Comparison of ENCODE assay signal across 19 cellular contexts in the genomic region with DNA sequence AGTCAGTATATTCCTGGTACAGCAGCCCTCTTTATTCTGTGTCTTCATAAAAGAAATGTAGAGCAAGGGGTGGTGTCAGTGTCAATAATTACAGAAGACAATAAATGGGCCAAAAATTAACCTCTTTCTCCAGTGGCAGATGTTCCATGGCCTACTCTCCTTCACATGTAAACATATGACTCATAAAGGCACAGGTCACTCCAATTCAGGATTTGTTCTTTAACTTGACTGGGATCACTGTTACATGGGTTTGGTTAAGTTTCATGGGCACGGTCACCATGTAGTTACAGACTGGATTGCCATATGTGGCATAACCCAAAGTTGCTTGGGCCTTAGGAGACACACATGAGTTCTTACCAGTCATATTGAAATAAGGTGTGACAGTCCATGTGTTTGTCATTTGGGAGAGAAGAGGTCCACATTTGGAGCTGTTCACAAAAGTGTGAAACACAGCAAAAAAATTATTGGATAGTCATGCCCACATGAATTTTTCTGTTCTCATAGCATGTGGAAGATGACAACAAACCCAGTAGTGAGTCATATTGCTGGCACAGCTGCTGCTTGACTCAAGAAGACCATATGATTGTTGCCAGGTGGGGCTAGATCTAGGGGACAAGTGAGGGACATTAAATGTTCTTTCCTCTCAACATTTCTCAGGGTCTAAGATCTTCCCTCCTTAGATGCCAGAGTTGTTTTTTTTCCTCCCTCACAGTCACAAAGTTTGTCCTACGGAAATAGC.
DNase-seq lines count a peak whose midpoint lies in the region; ATAC-seq and TF ChIP-seq lines count a peak whose summit lies in the region.
"Had no signal": no experiment of that assay in that cellular context is flagged by ENCODE, and none has a peak within 500 bp of the region (broad histone marks: within the 10 kb centered on the region; RNA-seq: fewer than 3 reads in every experiment).

No MANE protein-coding gene starts in this region.

- H3K27me3 ChIP-seq in PC-3 (ENCODE audit: low read length) (no peaks in the 10 kb centered on the region), fibroblast of lung (ENCODE audit: control insufficient read depth, insufficient read depth, low read length) (no peaks in the 10 kb centered on the region)
- H3K27me3 ChIP-seq: hepatocyte, thyroid gland had no signal

- CTCF ChIA-PET in PC-3 (lab: Charles Lee) = no interaction called here

- no peaks in the 10 kb centered on the region for H3K79me2 ChIP-seq in PC-3 (ENCODE audit: low read length)
- no peaks in the 10 kb centered on the region for H3K79me2 ChIP-seq in fibroblast of lung (ENCODE audit: control insufficient read depth, insufficient read depth, low read length)
- H3K79me2 ChIP-seq: hepatocyte had no signal

- TF ChIP-seq CTCF in PC-3 (conservative IDR thresholded peaks at IDR 0.05; ENCODE audit: low read depth, low read length) (no peak), fibroblast of lung (conservative IDR thresholded peaks at IDR 0.05 in 1 of 2, IDR thresholded peaks at IDR 0.05 in 1 of 2; ENCODE audit: low read depth in 1 of 2, low read length in 2 of 2) (no peak)

- H3K27ac ChIP-seq in PC-3 (ENCODE audit: low read length) (peak overlapping the region; percentile 52), fibroblast of lung (ENCODE audit: insufficient read depth, low read length) (no peak overlapping the region)
- H3K27ac ChIP-seq: hepatocyte, thyroid gland had no signal

- no peak overlapping the region for H3K4me3 ChIP-seq in PC-3 (ENCODE audit: low read length)
- no peak overlapping the region for H3K4me3 ChIP-seq in fibroblast of lung (replicated peaks in 1 of 4; ENCODE audit: control extremely low read depth in 1 of 4, insufficient read depth in 1 of 4, low read depth in 3 of 4, low read length in 4 of 4)
- H3K4me3 ChIP-seq: hepatocyte, thyroid gland had no signal

- H3K9ac ChIP-seq in PC-3 (ENCODE audit: low read length) = no peak overlapping the region
- H3K9ac ChIP-seq in fibroblast of lung (ENCODE audit: insufficient read depth, low read length) = no peak overlapping the region

- ATAC-seq in PC-3 (peak; percentile 51), GM21717 (IDR thresholded peaks at IDR 0.05; ENCODE audit: unreplicated experiment) (no peak), HG02610 (IDR thresholded peaks at IDR 0.05; ENCODE audit: unreplicated experiment) (no peak)
- ATAC-seq: activated CD8-positive, alpha-beta memory T cell treated with anti-CD3 and anti-CD28 coated beads, Interleukin-2, amount 10 ng/mL, durations not matched to agents 7 days and 5 days; left cardiac atrium had no signal

- H3K4me2 ChIP-seq in PC-3 (ENCODE audit: low read length) (0 out of 2 replicates have a peak overlapping the region, but pooled peaks have one; percentile 0), fibroblast of lung (ENCODE audit: extremely low read depth, insufficient read depth, low read length) (no peak overlapping the region)
- H3K4me2 ChIP-seq: hepatocyte had no signal

- H3K36me3 ChIP-seq in PC-3 (ENCODE audit: low read depth, low read length) (no peaks in the 10 kb centered on the region), fibroblast of lung (ENCODE audit: control insufficient read depth, insufficient read depth, low read length) (no peaks in the 10 kb centered on the region)
- H3K36me3 ChIP-seq: thyroid gland had no signal

- DNase-seq in EL (peak; percentile 63), PC-3 (peak; percentile 48), fibroblast of lung (ENCODE audit: low read depth in 2 of 2) (peak; percentile 55 to 75), superior temporal gyrus (ENCODE audit: extremely low spot score) (peak; percentile 26), dermis blood vessel endothelial cell (no peak)
- DNase-seq: activated CD4-positive, CD25-positive, alpha-beta regulatory T cell; activated CD8-positive, alpha-beta memory T cell treated with anti-CD3 and anti-CD28 coated beads, Interleukin-2, amount 10 ng/mL, durations not matched to agents 7 days and 5 days; activated effector memory CD4-positive, alpha-beta T cell treated with anti-CD3 and anti-CD28 coated beads, Interleukin-2, amount 50 U/mL, for 16 hours; anterior cingulate cortex; CD4-positive, alpha-beta memory T cell; GOT3; left cardiac atrium; NCI-H345; SHP77 treated with DMSO at 0.1 percent for 48 hours; stimulated activated CD4-positive, alpha-beta T cell treated with anti-CD3 and anti-CD28 coated beads, Interleukin-4, amount 100 ng/mL, for 4 hours; thyroid gland had no signal

- H4K20me1 ChIP-seq in PC-3 (ENCODE audit: low read length) = no peaks in the 10 kb centered on the region
- no peaks in the 10 kb centered on the region for H4K20me1 ChIP-seq in fibroblast of lung (ENCODE audit: control insufficient read depth, extremely low read depth, insufficient read depth, low read length)

- POLR2A ChIA-PET in PC-3 (lab: Charles Lee; ENCODE audit: unreplicated experiment) = no interaction called here

- no peaks in the 10 kb centered on the region for H3F3A ChIP-seq in PC-3 (ENCODE audit: low read length, unreplicated experiment)

- intact Hi-C loops in PC-3 (cut with micrococcal nuclease) = no loop called here

- H3K9me2 ChIP-seq in PC-3 (replicated peaks; ENCODE audit: low read length) = no peaks in the 10 kb centered on the region

- H3K4me1 ChIP-seq in PC-3 (ENCODE audit: insufficient read depth, low read length) (peaks cover 28% of the 10 kb centered on the region), fibroblast of lung (ENCODE audit: control insufficient read depth, extremely low read depth, insufficient read depth, low read length) (no peaks in the 10 kb centered on the region)
- H3K4me1 ChIP-seq: thyroid gland had no signal

- H3K9me3 ChIP-seq in PC-3 (ENCODE audit: low read length) (no peaks in the 10 kb centered on the region), fibroblast of lung (ENCODE audit: control insufficient read depth, insufficient read depth, low read depth, low read length) (no peaks in the 10 kb centered on the region)
- H3K9me3 ChIP-seq: thyroid gland had no signal

- H2AFZ ChIP-seq in PC-3 (ENCODE audit: low read length) (no peak overlapping the region), fibroblast of lung (ENCODE audit: low read length) (no peak overlapping the region)
- H2AFZ ChIP-seq: hepatocyte had no signal

- no TSS peak for BruUV-seq in PC-3 (replicated peaks; lab: Mats Ljungman, UMichigan)
